In the genomic region with DNA sequence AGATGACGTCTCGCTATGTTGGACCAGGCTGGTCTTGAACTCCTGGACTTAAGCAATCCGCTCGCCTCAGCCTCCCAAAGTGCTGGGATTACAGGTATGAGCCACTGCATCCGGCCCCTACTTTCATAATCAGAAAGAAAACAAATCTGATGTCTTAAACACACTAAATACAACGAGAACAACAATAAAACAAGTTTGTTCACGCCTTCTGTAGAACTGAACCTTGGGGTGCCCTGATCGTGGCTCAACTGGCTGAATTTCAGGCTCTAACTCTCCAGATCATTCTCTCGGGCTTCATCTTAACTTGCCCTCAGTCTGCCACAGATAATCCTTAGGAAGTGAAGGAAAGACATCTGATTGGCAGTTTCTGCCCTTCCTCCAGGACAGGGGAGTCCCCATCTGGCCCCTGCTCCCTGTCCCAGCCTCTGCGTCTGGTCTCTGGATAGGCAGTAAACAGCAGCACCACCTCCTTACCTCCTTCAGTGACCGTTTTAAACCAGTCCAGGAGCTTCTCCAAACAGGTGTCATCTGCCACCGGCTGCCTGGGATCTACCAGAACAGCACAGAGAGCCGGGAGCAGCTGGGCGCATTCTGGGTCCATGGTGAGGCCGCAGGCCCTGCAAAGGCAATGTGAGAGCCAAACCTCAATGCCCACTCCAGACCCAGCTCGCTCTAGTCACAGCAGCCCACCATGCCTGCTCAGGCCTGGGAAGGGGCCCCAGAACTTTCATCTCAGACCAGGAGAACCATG, we compare ENCODE assay signal across 8 cellular contexts. TPM values are rescaled to one million over a fixed set of nuclear protein-coding genes. Genes with fewer than 3 reads are reported as not detected.
A peak's percentile ranks its signal among the peaks of the same experiment; 100 is the strongest.
DNase-seq lines count a peak whose midpoint lies in the region; TF ChIP-seq lines count a peak whose summit lies in the region.

No MANE protein-coding gene starts in this region.

- no peak overlapping the region for H3K27ac ChIP-seq in ACC112 (ENCODE audit: low read depth, low read length)

- H3K27ac Mint-ChIP-seq in brain, result peak overlapping the region; percentile 67 to 93 (median 81)

- no peaks in the 10 kb centered on the region for H3K36me3 ChIP-seq in ACC112 (ENCODE audit: insufficient read depth, low read length)

- H3K4me1 ChIP-seq in ACC112 (ENCODE audit: control insufficient read depth, insufficient read depth, low read length, unreplicated experiment) (peaks cover 10% of the 10 kb centered on the region), mononuclear cell (ENCODE audit: insufficient read depth, low read length) (peaks cover 47% of the 10 kb centered on the region)

- H3K9me3 ChIP-seq in mononuclear cell (ENCODE audit: low read depth, low read length), result no peaks in the 10 kb centered on the region

- peak overlapping the region; percentile 86 to 90 (median 87) for H3K4me3 Mint-ChIP-seq in brain

- H3K4me3 ChIP-seq in ACC112 (ENCODE audit: low read depth, low read length), result peak overlapping the region; percentile 82
- H3K4me3 ChIP-seq in mononuclear cell (ENCODE audit: low read length), result peak overlapping the region; percentile 62

- DNase-seq in HT-29 (ENCODE audit: low spot score), result peak; percentile 18
- no peak for DNase-seq in NAMALWA (ENCODE audit: low spot score)
- DNase-seq in cerebellar nuclear complex (lab: John Stamatoyannopoulos, UW), result no peak
- DNase-seq in dedifferentiated amniotic fluid mesenchymal stem cell (ENCODE audit: extremely low spot score), result no peak
- DNase-seq in occipital lobe (lab: John Stamatoyannopoulos, UW), result no peak

- H3K27me3 Mint-ChIP-seq in brain, result no peaks in the 10 kb centered on the region

- no peaks in the 10 kb centered on the region for H3K9me3 Mint-ChIP-seq in brain

- H3K4me1 Mint-ChIP-seq in brain, result peaks cover 38% of the 10 kb centered on the region

- TF ChIP-seq CTCF in brain (conservative IDR thresholded peaks at IDR 0.05), result no peak

- H3K36me3 Mint-ChIP-seq in brain, result peaks cover 37% of the 10 kb centered on the region

- no peaks in the 10 kb centered on the region for H3K27me3 ChIP-seq in ACC112 (ENCODE audit: insufficient read depth, low read length)
- H3K27me3 ChIP-seq in mononuclear cell (ENCODE audit: insufficient read depth, low read length), result no peaks in the 10 kb centered on the region

- peaks cover 18% of the 10 kb centered on the region for H3K79me2 ChIP-seq in ACC112 (ENCODE audit: control insufficient read depth, insufficient read depth, low read length, unreplicated experiment)

- no peak overlapping the region for H2AFZ ChIP-seq in ACC112 (ENCODE audit: low read length, unreplicated experiment)

RNA-seq across cellular contexts. Expression of a gene that starts 1.3 kb away (rescaled TPM):
- 101 and 106 TPM in 2 replicates for total RNA-seq in HT-29 (2014; rRNA removed; shearing (Covaris generic))
- 49.3 TPM for polyA plus RNA-seq in brain (ENCODE audit: insufficient read depth, low read depth, low replicate concordance)
- total RNA-seq in mononuclear cell, result 7.7 TPM
- total RNA-seq in occipital lobe, result 15.6 TPM

RNA-seq across cellular contexts. Expression of a gene that starts 4.8 kb away (rescaled TPM):
- total RNA-seq in HT-29 (2014; rRNA removed; shearing (Covaris generic)), result 23.1 and 24.7 TPM in 2 replicates
- polyA plus RNA-seq in brain (ENCODE audit: insufficient read depth, low read depth, low replicate concordance), result 18.0 TPM
- total RNA-seq in mononuclear cell, result 2.7 TPM
- total RNA-seq in occipital lobe, result 22.3 TPM

RNA-seq across cellular contexts. Expression of a gene that starts 34.4 kb away (rescaled TPM):
- total RNA-seq in HT-29 (2014; rRNA removed; shearing (Covaris generic)), result 85.6 and 87.5 TPM in 2 replicates
- 86.6 TPM for polyA plus RNA-seq in brain (ENCODE audit: insufficient read depth, low read depth, low replicate concordance)
- 101 TPM for total RNA-seq in mononuclear cell
- total RNA-seq in occipital lobe, result 8.7 TPM
